8 cellular contexts compared by ENCODE assay signal in the genomic region with DNA sequence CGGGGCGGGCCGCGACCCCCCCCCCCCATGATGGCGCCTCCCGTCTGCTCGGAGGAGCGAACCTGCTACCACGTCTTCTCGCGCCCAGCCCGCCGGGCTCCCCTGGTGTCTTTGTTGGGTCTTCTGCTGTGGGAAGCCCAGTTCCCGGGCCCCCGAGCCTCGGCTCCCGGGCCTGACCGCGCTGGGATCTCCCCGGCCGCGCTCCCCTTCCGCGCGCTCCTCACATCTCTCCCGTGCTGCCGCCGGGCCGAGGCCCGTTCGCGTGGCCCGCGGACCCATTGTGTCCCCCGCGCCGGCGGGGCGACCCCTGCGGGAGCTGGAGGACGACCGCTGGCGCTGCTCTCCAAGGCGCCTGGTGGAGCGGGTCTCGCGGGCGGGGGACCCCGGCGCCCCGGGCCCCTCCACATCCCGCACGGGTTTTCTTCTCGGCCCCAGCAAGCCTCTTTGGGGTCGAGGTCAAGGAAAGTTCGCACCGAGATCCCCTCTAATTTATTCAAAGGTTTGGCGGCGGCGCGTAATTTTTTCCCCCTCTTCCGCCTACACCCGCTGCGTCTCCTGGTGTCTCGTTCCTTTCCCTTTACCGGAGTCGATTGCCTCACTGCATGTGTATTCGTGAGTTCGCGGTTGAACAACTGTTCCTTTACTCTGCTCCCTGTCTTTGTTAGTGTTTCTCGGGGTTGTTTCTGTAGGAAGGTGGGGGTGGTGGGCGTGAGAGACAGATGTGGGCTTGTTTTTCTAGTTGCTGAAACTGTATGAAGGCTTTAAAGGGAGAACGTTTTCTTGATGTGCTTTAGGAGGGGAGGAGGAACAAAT. TPM values are rescaled to one million over a fixed set of nuclear protein-coding genes. Genes with fewer than 3 reads are reported as not detected.
A peak's percentile ranks its signal among the peaks of the same experiment; 100 is the strongest.
DNase-seq lines count a peak whose midpoint lies in the region; ATAC-seq, FAIRE-seq and TF ChIP-seq lines count a peak whose summit lies in the region.

No MANE protein-coding gene starts in this region.

- no TSS peak for BruUV-seq in Calu3 (replicated peaks; lab: Mats Ljungman, UMichigan)

- DNase-seq in Calu3 (peak; percentile 28), GM20000 (ENCODE audit: low spot score) (peak; percentile 73), HTR-8/SVneo (ENCODE audit: insufficient read length, low spot score) (peak; percentile 41), RPMI8226 (peak; percentile 56), adrenal gland (peak; percentile 45 to 73 (median 59)), right atrium auricular region (ENCODE audit: low spot score) (peak; percentile 68), progenitor cell of endocrine pancreas (ENCODE audit: low spot score, unreplicated experiment) (peak; percentile 40), aorta (peak; percentile 65 to 79)

- H3K27me3 ChIP-seq in adrenal gland = no peaks in the 10 kb centered on the region
- no peaks in the 10 kb centered on the region for H3K27me3 ChIP-seq in right atrium auricular region
- H3K27me3 ChIP-seq in aorta (ENCODE audit: control insufficient read depth in 1 of 2, insufficient read depth in 2 of 2, low read length in 1 of 2) = no peaks in the 10 kb centered on the region

- CTCF ChIA-PET in Calu3 (lab: Charles Lee) = no interaction called here

- peak; percentile 62 for ATAC-seq in aorta (ENCODE audit: low FRiP score)

- H3K4me3 Mint-ChIP-seq in Calu3 (ENCODE audit: low read depth, unreplicated experiment) (no peak overlapping the region), progenitor cell of endocrine pancreas (ENCODE audit: low read depth) (no peak overlapping the region)

- intact Hi-C loops in Calu3 (cut with micrococcal nuclease; ENCODE audit: unreplicated experiment) = loop anchor here (5.0 to 10.0 kb wide), 2 partner anchors 75 to 252 kb away; no protein-coding TSS in a partner anchor
- intact Hi-C loops in adrenal gland (cut with DNase I) = no loop called here
- intact Hi-C loops in aorta (cut with DNase I) = loop anchor here (5.0 to 10.0 kb wide), 5 partner anchors 70 to 388 kb away; partner anchors contain the start of genes ABCE1 (in 1 of the 2), ANAPC10 (in 1 of the 2) and OTUD4 (in 1 of the 2)

- H3K4me1 ChIP-seq in adrenal gland (replicated peaks in 1 of 2) = peaks cover 0 to 22% of the 10 kb centered on the region in 2 donors
- peaks cover 0 to 22% of the 10 kb centered on the region in 2 donors for H3K4me1 ChIP-seq in right atrium auricular region
- H3K4me1 ChIP-seq in aorta (ENCODE audit: control insufficient read depth in 1 of 2, insufficient read depth in 2 of 2, low read length in 2 of 2) = peaks cover 2% of the 10 kb centered on the region in 2 donors

- H3K27ac ChIP-seq in adrenal gland (peak overlapping the region; percentile 56 to 99 (median 90)), right atrium auricular region (peak overlapping the region; percentile 94 to 95), aorta (ENCODE audit: low read depth in 1 of 2, low read length in 2 of 2) (peak overlapping the region; percentile 40 to 74)

- H3K4me3 ChIP-seq in adrenal gland (peak overlapping the region; percentile 69 to 89 (median 84)), right atrium auricular region (peak overlapping the region; percentile 85 to 94), aorta (ENCODE audit: low read length in 2 of 2) (peak overlapping the region; percentile 70 to 86)

- no peaks in the 10 kb centered on the region for H3K9me3 Mint-ChIP-seq in Calu3 (ENCODE audit: low read depth, unreplicated experiment)
- no peaks in the 10 kb centered on the region for H3K9me3 Mint-ChIP-seq in progenitor cell of endocrine pancreas (ENCODE audit: low read depth)

- peak in 1 of 2 donors; percentile 51 for TF ChIP-seq POLR2A in adrenal gland (IDR thresholded peaks at IDR 0.05)

- H3K36me3 ChIP-seq in adrenal gland (replicated peaks in 1 of 2) = no peaks in the 10 kb centered on the region
- no peaks in the 10 kb centered on the region for H3K36me3 ChIP-seq in right atrium auricular region
- no peaks in the 10 kb centered on the region for H3K36me3 ChIP-seq in aorta (ENCODE audit: control insufficient read depth in 1 of 2, insufficient read depth in 2 of 2, low read length in 1 of 2)

- H3K36me3 Mint-ChIP-seq in Calu3 (ENCODE audit: insufficient read depth, unreplicated experiment) (no peaks in the 10 kb centered on the region), progenitor cell of endocrine pancreas (ENCODE audit: insufficient read depth) (peaks cover 1% of the 10 kb centered on the region)

- FAIRE-seq in HTR-8/SVneo (lab: Jason Lieb, UNC) = peak; percentile 28

- H3K4me1 Mint-ChIP-seq in Calu3 (ENCODE audit: low read depth, unreplicated experiment) = peaks cover 19% of the 10 kb centered on the region
- H3K4me1 Mint-ChIP-seq in progenitor cell of endocrine pancreas (ENCODE audit: low read depth) = peaks cover 20% of the 10 kb centered on the region

- H3K27ac Mint-ChIP-seq in Calu3 (ENCODE audit: unreplicated experiment) (no peak overlapping the region), progenitor cell of endocrine pancreas (no peak overlapping the region)

- H3K27me3 Mint-ChIP-seq in Calu3 (ENCODE audit: unreplicated experiment) (no peaks in the 10 kb centered on the region), progenitor cell of endocrine pancreas (no peaks in the 10 kb centered on the region)

- no peaks in the 10 kb centered on the region for H3K9me3 ChIP-seq in adrenal gland (replicated peaks in 1 of 3)
- H3K9me3 ChIP-seq in right atrium auricular region = no peaks in the 10 kb centered on the region
- H3K9me3 ChIP-seq in aorta (ENCODE audit: control insufficient read depth, low read length) = no peaks in the 10 kb centered on the region

- TF ChIP-seq CTCF in Calu3 (IDR thresholded peaks at IDR 0.05; ENCODE audit: unreplicated experiment) (no peak), GM20000 (IDR thresholded peaks at IDR 0.05; ENCODE audit: extremely low read depth, missing control alignments) (no peak), adrenal gland (IDR thresholded peaks at IDR 0.05) (no peak), right atrium auricular region (IDR thresholded peaks at IDR 0.05) (no peak), progenitor cell of endocrine pancreas (IDR thresholded peaks at IDR 0.05; ENCODE audit: unreplicated experiment) (peak; percentile 16)

- 0 to 1% (median 0%) methylated on average over 16 to 73 of the region's 73 CpGs for WGBS in adrenal gland, 4 donors
- 0% methylated on average over 54 to 73 of the region's 73 CpGs for WGBS in aorta, 2 donors

RNA-seq across cellular contexts. Expression of gene SMAD1, which starts 0.8 kb away (rescaled TPM):
- total RNA-seq in Calu3 (2022) (15.3 and 19.3 TPM in 2 replicates), adrenal gland (10 to 100 TPM; 11.8 to 23.8 (median 16.8) TPM), right atrium auricular region (10 to 100 TPM; 12.5 to 13.9 TPM), progenitor cell of endocrine pancreas (26.3 and 32.5 TPM in 2 replicates), aorta (10 to 100 TPM; 18.1 to 40.0 TPM)
- polyA plus RNA-seq in adrenal gland (10 to 100 TPM in 1 of 3 donors, 1 to 10 TPM in 2; 1.4 to 10.8 (median 3.9) TPM), aorta (1 to 10 TPM; 4.8 to 5.2 TPM)

Comparison
In these comparisons a context has a peak if more than half of its experiments do, and no peak if none do; other contexts are left out.
1. Peak in every context shown above with its lines: DNase-seq, ATAC-seq, H3K4me3 ChIP-seq and H3K27ac ChIP-seq.
2. intact Hi-C loops: an anchor here in Calu3 (5.0 to 10.0 kb wide) and aorta (5.0 to 10.0 kb wide); none called in adrenal gland.